Comparison of ENCODE assay signal across 8 cellular contexts in genomic region chr11:14645985-14646900, GRCh38. TPM values are rescaled to one million over a fixed set of nuclear protein-coding genes. Genes with fewer than 3 reads are reported as not detected.
DNase-seq lines count a peak whose midpoint lies in the region; ATAC-seq, FAIRE-seq and TF ChIP-seq lines count a peak whose summit lies in the region.

No MANE protein-coding gene starts in this region.

- TF ChIP-seq CTCF in heart left ventricle (IDR thresholded peaks at IDR 0.05) (no peak), HepG2 (CRISPR knock-in tag; IDR thresholded peaks at IDR 0.05) (no peak), vagina (IDR thresholded peaks at IDR 0.05) (no peak), GM20000 (IDR thresholded peaks at IDR 0.05; ENCODE audit: extremely low read depth, missing control alignments) (no peak)

- no peaks in the 10 kb centered on the region for H3K27me3 Mint-ChIP-seq in T-helper 2 cell treated with Interferon-gamma antibody and Interleukin-4, amounts not matched to agents 5 μg/mL and 100 μg/mL, for 36 hours (ENCODE audit: low read depth)

- H3K9me3 Mint-ChIP-seq in T-helper 2 cell treated with Interferon-gamma antibody and Interleukin-4, amounts not matched to agents 5 μg/mL and 100 μg/mL, for 36 hours = no peaks in the 10 kb centered on the region

- H3K9me3 ChIP-seq in heart left ventricle = no peaks in the 10 kb centered on the region
- no peaks in the 10 kb centered on the region for H3K9me3 ChIP-seq in HepG2 (ENCODE audit: low read length)
- no peaks in the 10 kb centered on the region for H3K9me3 ChIP-seq in vagina

- H3K4me1 ChIP-seq in heart left ventricle (peaks cover 0 to 34% (median 1%) of the 10 kb centered on the region in 12 donors), HepG2 (ENCODE audit: insufficient read depth, low read length) (peaks cover 56% of the 10 kb centered on the region), vagina (peaks cover 7% of the 10 kb centered on the region)

- POLR2A ChIA-PET in HepG2 (lab: Yijun Ruan, JAX) = no interaction called here

- peak overlapping the region in 2 of 12 donors; percentile 50 to 85 for H3K27ac ChIP-seq in heart left ventricle
- peak overlapping the region; percentile 92 for H3K27ac ChIP-seq in HepG2 (ENCODE audit: extremely low read length, insufficient read depth, low read length)
- H3K27ac ChIP-seq in vagina = no peak overlapping the region

- no peak overlapping the region for H2AFZ ChIP-seq in HepG2 (ENCODE audit: low read length)

- H3K36me3 Mint-ChIP-seq in T-helper 2 cell treated with Interferon-gamma antibody and Interleukin-4, amounts not matched to agents 5 μg/mL and 100 μg/mL, for 36 hours (ENCODE audit: low read depth) = peaks cover 61% of the 10 kb centered on the region

- no peak for TF ChIP-seq POLR2A in heart left ventricle (IDR thresholded peaks at IDR 0.05)
- TF ChIP-seq POLR2A in HepG2 (IDR thresholded peaks at IDR 0.05; ENCODE audit: insufficient read depth in 1 of 2, low read depth in 2 of 2, low read length in 2 of 2) = no peak
- no peak for TF ChIP-seq POLR2A in vagina (IDR thresholded peaks at IDR 0.05)

- no TSS peak for BruUV-seq in HepG2 (replicated peaks; lab: Mats Ljungman, UMichigan)

- intact Hi-C loops in heart left ventricle (cut with DNase I) (loop anchor here (2.0 to 10.0 kb wide), 8 partner anchors 101 to 259 kb away; partner anchors contain the start of gene CYP2R1 (in 4 of the 10)), Right ventricle myocardium superior (cut with DNase I) (no loop called here), HepG2 (cut with micrococcal nuclease; ENCODE audit: unreplicated experiment) (loop anchor here (1.0 to 10.0 kb wide), 2 partner anchors 99 to 261 kb away; no protein-coding TSS in a partner anchor), vagina (cut with DNase I) (no loop called here), posterior cingulate gyrus (cut with DNase I) (loop anchor here (5.0 to 10.0 kb wide), 2 partner anchors 59 to 109 kb away; no protein-coding TSS in a partner anchor)

- TF ChIP-seq RAD21 in HepG2 (CRISPR knock-in tag; IDR thresholded peaks at IDR 0.05) = no peak

- no peaks in the 10 kb centered on the region for H3K36me3 ChIP-seq in heart left ventricle
- H3K36me3 ChIP-seq in HepG2 (replicated peaks in 1 of 2; ENCODE audit: control insufficient read depth in 1 of 2, insufficient read depth in 2 of 2, low read length in 2 of 2) = peaks cover 3 to 9% of the 10 kb centered on the region in 2 experiments; a peak in 3 of 5 replicates
- H3K36me3 ChIP-seq in vagina = no peaks in the 10 kb centered on the region

- in situ Hi-C loops in HepG2 (cut with HindIII; ENCODE audit: extremely low pct_ligation_motif_present, low pct_unique_long_range_greater_than_20kb) = loop anchor here (25.0 kb wide), 1 partner anchor 109 kb away; no protein-coding TSS in a partner anchor

- H3K4me3 ChIP-seq in heart left ventricle = peak overlapping the region in 10 of 12 donors; percentile 81 to 91 (median 87)
- H3K4me3 ChIP-seq in HepG2 (replicated peaks in 1 of 3; ENCODE audit: insufficient read depth in 1 of 3, low read depth in 2 of 3, low read length in 3 of 3) = peak overlapping the region; percentile 96 to 100 (median 99)
- peak overlapping the region; percentile 73 to 78 for H3K4me3 ChIP-seq in vagina

- peak overlapping the region; percentile 81 for H3K27ac Mint-ChIP-seq in T-helper 2 cell treated with Interferon-gamma antibody and Interleukin-4, amounts not matched to agents 5 μg/mL and 100 μg/mL, for 36 hours

- ATAC-seq in heart left ventricle (no peak), Right ventricle myocardium superior (ENCODE audit: poor library complexity) (no peak), HepG2 (no peak)

- CTCF ChIA-PET in HepG2 (lab: Yijun Ruan, JAX; ENCODE audit: low intra/inter-chr PET ratio, low total read pairs) = no interaction called here

- WGBS in heart left ventricle, 4 donors = 67 to 70% (median 68%) methylated on average over 6 of the region's 6 CpGs
- 2% methylated on average over 6 of the region's 6 CpGs for WGBS in HepG2 (ENCODE audit: low lambda C conversion rate)

- peak overlapping the region; percentile 84 for H3K4me2 ChIP-seq in HepG2 (ENCODE audit: low read depth, low read length)

- H3K4me3 Mint-ChIP-seq in T-helper 2 cell treated with Interferon-gamma antibody and Interleukin-4, amounts not matched to agents 5 μg/mL and 100 μg/mL, for 36 hours = peak overlapping the region; percentile 88

- H4K20me1 ChIP-seq in HepG2 (ENCODE audit: insufficient read depth, low read length) = peaks cover 21% of the 10 kb centered on the region

- no peak for DNase-seq in heart left ventricle
- DNase-seq in Right ventricle myocardium superior = no peak
- peak; percentile 39 for DNase-seq in T-helper 2 cell treated with Interferon-gamma antibody and Interleukin-4, amounts not matched to agents 5 μg/mL and 100 μg/mL, for 36 hours (ENCODE audit: low spot score)
- DNase-seq in HepG2 (ENCODE audit: low spot score) = no peak
- no peak for DNase-seq in vagina (ENCODE audit: extremely low spot score in 2 of 2)
- DNase-seq in NK-92 treated with Interleukin-12 subunit alpha and Interleukin-12 subunit beta, amount 100 ng/mL, for 24 hours (lab: John Stamatoyannopoulos, UW) = no peak
- no peak for DNase-seq in GM20000 (ENCODE audit: low spot score)
- DNase-seq in posterior cingulate gyrus = no peak

- H3K79me2 ChIP-seq in HepG2 (ENCODE audit: insufficient read depth, low read length) = peaks cover 94% of the 10 kb centered on the region

- peaks cover 46% of the 10 kb centered on the region for H3K4me1 Mint-ChIP-seq in T-helper 2 cell treated with Interferon-gamma antibody and Interleukin-4, amounts not matched to agents 5 μg/mL and 100 μg/mL, for 36 hours (ENCODE audit: low read depth)

- TF ChIP-seq EP300 in HepG2 (IDR thresholded peaks at IDR 0.05; ENCODE audit: low read depth in 2 of 2, low read length in 2 of 2) = no peak
- TF ChIP-seq EP300 in HepG2 (CRISPR knock-in tag; IDR thresholded peaks at IDR 0.05; ENCODE audit: borderline replicate concordance) = no peak

- H3K27me3 ChIP-seq in heart left ventricle = no peaks in the 10 kb centered on the region
- no peaks in the 10 kb centered on the region; a peak in 1 of 5 replicates for H3K27me3 ChIP-seq in HepG2 (ENCODE audit: control insufficient read depth in 1 of 2, insufficient read depth in 2 of 2, low read length in 2 of 2)
- no peaks in the 10 kb centered on the region for H3K27me3 ChIP-seq in vagina

- FAIRE-seq in HepG2 (lab: Jason Lieb, UNC) = no peak

- H3K9ac ChIP-seq in HepG2 (ENCODE audit: insufficient read depth, low read depth, low read length) = peak overlapping the region; percentile 97

TF ChIP-seq in HepG2, 621 proteins besides CTCF, POLR2A, EP300 and RAD21 (continues in another document):
- TF ChIP-seq ATF1 (CRISPR knock-in tag; IDR thresholded peaks at IDR 0.05) (0 out of 2 replicates have a peak, but pooled peaks have one; percentile 14), IRF2 (CRISPR knock-in tag; IDR thresholded peaks at IDR 0.05) (no peak), SAP130 (CRISPR knock-in tag; IDR thresholded peaks at IDR 0.05; ENCODE audit: low read depth) (0 out of 2 replicates have a peak, but pooled peaks have one; percentile 14), HNF4G (IDR thresholded peaks at IDR 0.05; ENCODE audit: borderline replicate concordance, low read depth, low read length) (no peak), HNF4G (CRISPR knock-in tag; IDR thresholded peaks at IDR 0.05; ENCODE audit: borderline replicate concordance, low read depth) (no peak), CREB1 (IDR thresholded peaks at IDR 0.05) (peak; percentile 73), CREB1 (CRISPR knock-in tag; IDR thresholded peaks at IDR 0.05) (peak; percentile 12; the same call in 1 of the 2 replicates), CHD2 (IDR thresholded peaks at IDR 0.05; ENCODE audit: low read depth, low read length) (no peak), ZBTB14 (CRISPR knock-in tag; IDR thresholded peaks at IDR 0.05) (no peak), ZNF225 (CRISPR knock-in tag; IDR thresholded peaks at IDR 0.05) (no peak)

RNA-seq across cellular contexts. Expression of gene PDE3B, which starts 2.6 kb away (rescaled TPM):
- total RNA-seq in heart left ventricle (10 to 100 TPM in 5 of 9 donors, 1 to 10 TPM in 4; 7.5 to 17.0 (median 10.4) TPM), Right ventricle myocardium superior (5.3 TPM), HepG2 (2016; rRNA removed; fragmentation: Illumina TruSeq; extraction: Trizol) (19.6 and 26.5 TPM in 2 replicates), vagina (10.1 TPM)
- polyA plus RNA-seq in heart left ventricle (1 to 10 TPM; 2.4 to 2.7 TPM), HepG2 (2011; rRNA removed) (12.8 and 14.1 TPM in 2 replicates)
- total RNA-seq in HepG2 (2016; cell fraction: cytosol; rRNA removed; fragmentation: Illumina TruSeq; extraction: Trizol; ENCODE audit: low read depth) = 9.1 and 9.7 TPM in 2 replicates
- 18.7 and 26.8 TPM in 2 replicates for total RNA-seq in HepG2 (2016; cell fraction: insoluble cytoplasmic fraction; rRNA removed; fragmentation: Illumina TruSeq; extraction: Trizol)
- total RNA-seq in HepG2 (2016; cell fraction: membrane; rRNA removed; fragmentation: Illumina TruSeq; extraction: Trizol) = 10.7 and 12.0 TPM in 2 replicates
- total RNA-seq in HepG2 (2016; cell fraction: nucleus; rRNA removed; fragmentation: Illumina TruSeq; extraction: Trizol) = 59.3 and 61.3 TPM in 2 replicates
- 5.2 and 7.0 TPM in 2 replicates for polyA plus RNA-seq in HepG2 (2011; cell fraction: cytosol; rRNA removed)
- 12.5 and 13.7 TPM in 2 replicates for polyA plus RNA-seq in HepG2 (2011; cell fraction: nucleus; rRNA removed)
- 13.9 and 22.3 TPM in 2 replicates for polyA plus RNA-seq in HepG2 (2012)
- 0.80 and 0.88 TPM in 2 replicates for polyA plus RNA-seq in HepG2 (2016; cell fraction: cytosol; fragmentation: Illumina TruSeq; extraction: Trizol; ENCODE audit: low read depth)
- 12.6 and 13.1 TPM in 2 replicates for polyA plus RNA-seq in HepG2 (2016; cell fraction: insoluble cytoplasmic fraction; fragmentation: Illumina TruSeq; extraction: Trizol; ENCODE audit: low read depth)
- 2.2 and 2.7 TPM in 2 replicates for polyA plus RNA-seq in HepG2 (2016; cell fraction: membrane; fragmentation: Illumina TruSeq; extraction: Trizol; ENCODE audit: low read depth)
- polyA plus RNA-seq in HepG2 (2016; cell fraction: nucleus; fragmentation: Illumina TruSeq; extraction: Trizol; ENCODE audit: insufficient read depth, low read depth) = 26.0 and 26.6 TPM in 2 replicates
- polyA minus RNA-seq in HepG2 (2011; rRNA and poly(A)+ RNA removed; ENCODE audit: low replicate concordance) = 27.0 and 31.4 TPM in 2 replicates
- 29.8 and 43.1 TPM in 2 replicates for polyA minus RNA-seq in HepG2 (2011; cell fraction: cytosol; rRNA and poly(A)+ RNA removed)
- 106 and 119 TPM in 2 replicates for polyA minus RNA-seq in HepG2 (2011; cell fraction: nucleus; rRNA and poly(A)+ RNA removed)

Comparison
In these comparisons a context has a peak if more than half of its experiments do, and no peak if none do; other contexts are left out.
1. intact Hi-C loops: an anchor here in heart left ventricle (2.0 to 10.0 kb wide), HepG2 (1.0 to 10.0 kb wide) and posterior cingulate gyrus (5.0 to 10.0 kb wide); none called in Right ventricle myocardium superior and vagina.